In genomic region chr10:113055458-113055857, GRCh38 we compare ENCODE assay signal across 17 cellular contexts.
DNase-seq lines count a peak whose midpoint lies in the region; TF ChIP-seq lines count a peak whose summit lies in the region.
"Had no signal": no experiment of that assay in that cellular context is flagged by ENCODE, and none has a peak within 500 bp of the region (broad histone marks: within the 10 kb centered on the region; RNA-seq: fewer than 3 reads in every experiment).

No MANE protein-coding gene starts in this region.

- peak overlapping the region; percentile 67 for H3K27ac Mint-ChIP-seq in endothelial cell (ENCODE audit: unreplicated experiment)
- H3K27ac Mint-ChIP-seq: B cell; CD4-positive, alpha-beta T cell had no signal

- H3K4me1 ChIP-seq in ACC112 (ENCODE audit: control insufficient read depth, insufficient read depth, low read length, unreplicated experiment) (peaks cover 80% of the 10 kb centered on the region), HUES64 (ENCODE audit: insufficient read depth, low read length) (peaks cover 91% of the 10 kb centered on the region), smooth muscle cell (ENCODE audit: low read depth) (peaks cover 78% of the 10 kb centered on the region)

- TF ChIP-seq CTCF in endothelial cell (IDR thresholded peaks at IDR 0.05; ENCODE audit: unreplicated experiment) (no peak), smooth muscle cell (IDR thresholded peaks at IDR 0.05; ENCODE audit: borderline replicate concordance, insufficient read depth, poor library complexity, severe bottlenecking) (no peak)

- peaks cover 38% of the 10 kb centered on the region for H3K4me1 Mint-ChIP-seq in endothelial cell (ENCODE audit: unreplicated experiment)
- H3K4me1 Mint-ChIP-seq: B cell had no signal

- H3K4me3 ChIP-seq in ACC112 (ENCODE audit: low read depth, low read length) = no peak overlapping the region
- H3K4me3 ChIP-seq in HUES64 (ENCODE audit: low read length) = no peak overlapping the region
- no peak overlapping the region for H3K4me3 ChIP-seq in smooth muscle cell
- H3K4me3 ChIP-seq: HAP-1, SJSA1 had no signal

- DNase-seq in endothelial cell (ENCODE audit: low spot score) (no peak), smooth muscle cell (lab: John Stamatoyannopoulos, UW; ENCODE audit: unreplicated experiment) (no peak), EL (no peak)
- no peak for DNase-seq in activated effector memory CD4-positive, alpha-beta T cell treated with anti-CD3 and anti-CD28 coated beads, Interleukin-2, amount 50 U/mL, for 16 hours
- DNase-seq in activated CD4-positive, alpha-beta T cell treated with anti-CD3 and anti-CD28 coated beads for 48 hours = no peak
- DNase-seq: CD4-positive, alpha-beta T cell; DMS79; KBM-7; NCI-H1436; NCI-H2029; NCI-H2171; NCI-H446 had no signal

- H4K20me1 ChIP-seq in smooth muscle cell (ENCODE audit: low read depth) = peaks cover 43% of the 10 kb centered on the region

- no peak overlapping the region for H3K4me3 Mint-ChIP-seq in endothelial cell (ENCODE audit: unreplicated experiment)
- H3K4me3 Mint-ChIP-seq: B cell; CD4-positive, alpha-beta T cell had no signal

- no peak overlapping the region for H3K9ac ChIP-seq in HUES64 (ENCODE audit: low read depth, low read length)
- H3K9ac ChIP-seq in smooth muscle cell (ENCODE audit: low read depth) = peak overlapping the region; percentile 42

- H2AFZ ChIP-seq in ACC112 (ENCODE audit: low read length, unreplicated experiment) = no peak overlapping the region
- no peak overlapping the region for H2AFZ ChIP-seq in smooth muscle cell (ENCODE audit: low read depth)

- H3K27me3 ChIP-seq in ACC112 (ENCODE audit: insufficient read depth, low read length) (no peaks in the 10 kb centered on the region), HUES64 (ENCODE audit: insufficient read depth, low read length) (no peaks in the 10 kb centered on the region), smooth muscle cell (ENCODE audit: low read depth) (no peaks in the 10 kb centered on the region)
- H3K27me3 ChIP-seq: SJSA1 had no signal

- peaks cover 37% of the 10 kb centered on the region for H3F3A ChIP-seq in smooth muscle cell (ENCODE audit: low read depth)

- H3K79me2 ChIP-seq in ACC112 (ENCODE audit: control insufficient read depth, insufficient read depth, low read length, unreplicated experiment) = peaks cover 39% of the 10 kb centered on the region
- H3K79me2 ChIP-seq in smooth muscle cell (ENCODE audit: low read depth) = peaks cover 40% of the 10 kb centered on the region

- H3K27ac ChIP-seq in ACC112 (ENCODE audit: low read depth, low read length) (peak overlapping the region; percentile 97), HUES64 (ENCODE audit: low read depth, low read length) (peak overlapping the region; percentile 32; the same call in 1 of the 2 replicates), smooth muscle cell (ENCODE audit: low read depth) (peak overlapping the region; percentile 87)

- no peaks in the 10 kb centered on the region for H3K36me3 ChIP-seq in ACC112 (ENCODE audit: insufficient read depth, low read length)
- no peaks in the 10 kb centered on the region; the same call in 1 of the 2 replicates for H3K36me3 ChIP-seq in HUES64 (ENCODE audit: insufficient read depth, low read length)
- no peaks in the 10 kb centered on the region for H3K36me3 ChIP-seq in smooth muscle cell (ENCODE audit: low read depth)
- H3K36me3 ChIP-seq: HAP-1 had no signal

- H3K9me3 ChIP-seq in HUES64 (ENCODE audit: insufficient read depth, low read depth, low read length) (no peaks in the 10 kb centered on the region), smooth muscle cell (replicated peaks; ENCODE audit: low read depth) (no peaks in the 10 kb centered on the region)
- H3K9me3 ChIP-seq: HAP-1, SJSA1 had no signal

- peaks cover 6% of the 10 kb centered on the region for H3K27me3 Mint-ChIP-seq in endothelial cell (ENCODE audit: unreplicated experiment)

- 95% methylated on average over 1 of the region's 1 CpG for WGBS in HUES64
- 61% methylated on average over 1 of the region's 1 CpG for WGBS in smooth muscle cell (ENCODE audit: low lambda C conversion rate)

- H3K9me3 Mint-ChIP-seq in endothelial cell (ENCODE audit: unreplicated experiment) = no peaks in the 10 kb centered on the region
- H3K9me3 Mint-ChIP-seq: CD4-positive, alpha-beta T cell had no signal

- peak overlapping the region; percentile 61 for H3K4me2 ChIP-seq in smooth muscle cell

- H3K36me3 Mint-ChIP-seq in endothelial cell (ENCODE audit: low read depth, unreplicated experiment) = no peaks in the 10 kb centered on the region

Comparison
In these comparisons a context has a peak if more than half of its experiments do, and no peak if none do; other contexts are left out.
1. H3K27ac ChIP-seq: peak in every context shown above with its lines; median percentile 97 in ACC112; 87 in smooth muscle cell; 32 in HUES64.